ENCODE assay signal across 8 cellular contexts in genomic region chr13:98575876-98576214, GRCh38. TPM values are rescaled to one million over a fixed set of nuclear protein-coding genes. Genes with fewer than 3 reads are reported as not detected.
DNase-seq lines count a peak whose midpoint lies in the region; ATAC-seq and TF ChIP-seq lines count a peak whose summit lies in the region.

No MANE protein-coding gene starts in this region.

- DNase-seq in DMS 273 (lab: John Stamatoyannopoulos, UW; ENCODE audit: unreplicated experiment) (peak; percentile 33), DMS 273 treated with DMSO at 0.1 percent for 48 hours (lab: John Stamatoyannopoulos, UW) (no peak), GM19238 (ENCODE audit: insufficient read length, low spot score) (no peak), MV-4-11 (lab: John Stamatoyannopoulos, UW) (no peak), NCI-H187 (lab: John Stamatoyannopoulos, UW) (no peak)
- DNase-seq in activated CD8-positive, alpha-beta T cell treated with anti-CD3 and anti-CD28 coated beads for 36 hours, result no peak
- DNase-seq in stimulated activated naive B cell treated with anti-CD40 and anti-IgM and Interleukin-4, amounts not matched to agents 10 μg/mL and 1 μg/mL and 100 μg/mL, for 72 hours, result no peak

- H3K9me3 Mint-ChIP-seq in activated CD8-positive, alpha-beta T cell treated with anti-CD3 and anti-CD28 coated beads for 36 hours, result no peaks in the 10 kb centered on the region
- H3K9me3 Mint-ChIP-seq in stimulated activated naive B cell treated with anti-CD40 and anti-IgM and Interleukin-4, amounts not matched to agents 10 μg/mL and 1 μg/mL and 100 μg/mL, for 72 hours, result no peaks in the 10 kb centered on the region

- peak overlapping the region; percentile 65 for H3K4me3 ChIP-seq in iPS-11a (ENCODE audit: low read depth, low read length)

- H3K4me3 Mint-ChIP-seq in activated CD8-positive, alpha-beta T cell treated with anti-CD3 and anti-CD28 coated beads for 36 hours, result peak overlapping the region; percentile 92
- peak overlapping the region; percentile 87 to 90 for H3K4me3 Mint-ChIP-seq in stimulated activated naive B cell treated with anti-CD40 and anti-IgM and Interleukin-4, amounts not matched to agents 10 μg/mL and 1 μg/mL and 100 μg/mL, for 72 hours

- TF ChIP-seq CTCF in activated CD8-positive, alpha-beta T cell treated with anti-CD3 and anti-CD28 coated beads for 36 hours (IDR thresholded peaks at IDR 0.05), result no peak

- intact Hi-C loops in activated CD8-positive, alpha-beta T cell treated with anti-CD3 and anti-CD28 coated beads for 36 hours (cut with micrococcal nuclease), result loop anchor here (2.0 kb wide), 1 partner anchor 99 kb away; no protein-coding TSS in a partner anchor

- POLR2A ChIA-PET in activated CD8-positive, alpha-beta T cell treated with anti-CD3 and anti-CD28 coated beads for 36 hours (lab: Charles Lee), result interaction anchor here (0.6 to 1.7 kb wide), 8 partner anchors 10 to 124 kb away, joined by 3 to 6 read pairs (median 4); no protein-coding TSS in a partner anchor

- peaks cover 31% of the 10 kb centered on the region for H3K36me3 Mint-ChIP-seq in activated CD8-positive, alpha-beta T cell treated with anti-CD3 and anti-CD28 coated beads for 36 hours (ENCODE audit: low read depth)
- peaks cover 10 to 22% of the 10 kb centered on the region in 2 donors for H3K36me3 Mint-ChIP-seq in stimulated activated naive B cell treated with anti-CD40 and anti-IgM and Interleukin-4, amounts not matched to agents 10 μg/mL and 1 μg/mL and 100 μg/mL, for 72 hours

- H3K27ac Mint-ChIP-seq in activated CD8-positive, alpha-beta T cell treated with anti-CD3 and anti-CD28 coated beads for 36 hours, result peak overlapping the region; percentile 91
- peak overlapping the region; percentile 91 for H3K27ac Mint-ChIP-seq in stimulated activated naive B cell treated with anti-CD40 and anti-IgM and Interleukin-4, amounts not matched to agents 10 μg/mL and 1 μg/mL and 100 μg/mL, for 72 hours

- H3K4me1 Mint-ChIP-seq in activated CD8-positive, alpha-beta T cell treated with anti-CD3 and anti-CD28 coated beads for 36 hours (ENCODE audit: low read depth), result peaks cover 43% of the 10 kb centered on the region
- H3K4me1 Mint-ChIP-seq in stimulated activated naive B cell treated with anti-CD40 and anti-IgM and Interleukin-4, amounts not matched to agents 10 μg/mL and 1 μg/mL and 100 μg/mL, for 72 hours, result peaks cover 37 to 52% of the 10 kb centered on the region in 2 donors

- no peaks in the 10 kb centered on the region for H3K27me3 Mint-ChIP-seq in activated CD8-positive, alpha-beta T cell treated with anti-CD3 and anti-CD28 coated beads for 36 hours
- no peaks in the 10 kb centered on the region for H3K27me3 Mint-ChIP-seq in stimulated activated naive B cell treated with anti-CD40 and anti-IgM and Interleukin-4, amounts not matched to agents 10 μg/mL and 1 μg/mL and 100 μg/mL, for 72 hours

- CTCF ChIA-PET in activated CD8-positive, alpha-beta T cell treated with anti-CD3 and anti-CD28 coated beads for 36 hours (lab: Charles Lee), result interaction anchor here (1.0 to 1.5 kb wide), 5 partner anchors 50 to 109 kb away, joined by 3 to 4 read pairs (median 3); no protein-coding TSS in a partner anchor

- no peak for ATAC-seq in activated CD8-positive, alpha-beta T cell treated with anti-CD3 and anti-CD28 coated beads for 36 hours
- no peak for ATAC-seq in stimulated activated naive B cell treated with anti-CD40 and anti-IgM and Interleukin-4, amounts not matched to agents 10 μg/mL and 1 μg/mL and 100 μg/mL, for 72 hours (replicated peaks)

RNA-seq across cellular contexts. Expression of gene STK24, which starts 1.1 kb away (rescaled TPM):
- total RNA-seq in activated CD8-positive, alpha-beta T cell treated with anti-CD3 and anti-CD28 coated beads for 36 hours, result 100 to 1,000 TPM; 118 TPM
